In the genomic region with DNA sequence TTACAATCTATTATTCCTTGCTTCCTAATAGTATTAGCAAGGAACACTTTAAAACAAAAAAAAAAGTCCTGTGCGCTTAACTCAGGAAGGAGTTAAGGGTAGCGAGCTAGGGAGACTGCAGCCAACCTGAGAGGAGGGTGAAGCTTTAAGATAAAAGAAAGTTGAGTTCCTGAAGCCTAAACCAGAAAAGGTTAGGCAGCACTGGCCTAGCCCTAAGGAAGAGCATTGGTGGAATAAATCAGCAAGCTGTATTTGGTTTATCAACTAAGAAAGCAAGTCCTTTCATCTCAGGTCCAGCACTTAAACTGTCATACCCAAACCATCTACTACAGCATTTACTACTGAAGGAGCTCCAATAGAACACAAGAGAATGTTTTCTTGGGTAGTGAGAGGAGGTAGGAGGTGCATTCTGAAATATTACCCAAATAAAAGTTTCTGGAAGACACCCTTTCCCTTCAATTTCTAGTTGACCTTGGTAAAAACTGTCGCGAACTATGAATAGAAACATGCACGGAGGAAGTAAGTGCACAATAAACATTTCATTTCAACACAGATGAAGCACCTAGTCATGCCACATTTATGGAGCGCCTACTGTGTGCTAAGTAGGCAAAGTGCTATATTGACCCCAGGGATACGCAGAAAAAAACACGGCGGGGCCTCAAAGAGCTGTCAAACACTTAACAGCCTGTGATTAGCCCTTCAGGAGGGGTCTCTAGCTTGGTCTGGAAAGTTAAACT, we compare ENCODE assay signal across 8 cellular contexts. TPM values are rescaled to one million over a fixed set of nuclear protein-coding genes. Genes with fewer than 3 reads are reported as not detected.
DNase-seq lines count a peak whose midpoint lies in the region; ATAC-seq, FAIRE-seq and TF ChIP-seq lines count a peak whose summit lies in the region.

No MANE protein-coding gene starts in this region.

- CTCF ChIA-PET in activated CD4-positive, alpha-beta T cell treated with anti-CD3 and anti-CD28 coated beads for 36 hours (lab: Charles Lee) = interaction anchor here (0.6 to 1.3 kb wide), 4 partner anchors 19 to 1203 kb away, joined by 3 read pairs; no protein-coding TSS in a partner anchor
- CTCF ChIA-PET in activated CD8-positive, alpha-beta T cell treated with anti-CD3 and anti-CD28 coated beads for 36 hours (lab: Charles Lee) = interaction anchor here (0.8 to 2.7 kb wide), 7 partner anchors 9 to 298 kb away, joined by 4 to 10 read pairs (median 4); a partner anchor contains a TSS

- peak overlapping the region; percentile 78 for H3K27ac Mint-ChIP-seq in activated CD4-positive, alpha-beta T cell treated with anti-CD3 and anti-CD28 coated beads for 36 hours
- peak overlapping the region; percentile 72 for H3K27ac Mint-ChIP-seq in activated CD8-positive, alpha-beta T cell treated with anti-CD3 and anti-CD28 coated beads for 36 hours

- H3K27ac ChIP-seq in stomach = peak overlapping the region; percentile 87 to 96 (median 94)

- no peak for ATAC-seq in activated CD4-positive, alpha-beta T cell treated with anti-CD3 and anti-CD28 coated beads for 36 hours
- no peak for ATAC-seq in activated CD8-positive, alpha-beta T cell treated with anti-CD3 and anti-CD28 coated beads for 36 hours
- ATAC-seq in HG03457 (IDR thresholded peaks at IDR 0.05; ENCODE audit: unreplicated experiment) = no peak

- POLR2A ChIA-PET in activated CD4-positive, alpha-beta T cell treated with anti-CD3 and anti-CD28 coated beads for 36 hours (lab: Charles Lee) = interaction anchor here (0.6 to 1.8 kb wide), 4 partner anchors 19 to 98 kb away, joined by 3 to 5 read pairs (median 4); a partner anchor contains a TSS
- POLR2A ChIA-PET in activated CD8-positive, alpha-beta T cell treated with anti-CD3 and anti-CD28 coated beads for 36 hours (lab: Charles Lee) = interaction anchor here (0.7 to 2.0 kb wide), 4 partner anchors 10 to 45 kb away, joined by 4 to 8 read pairs (median 4); no protein-coding TSS in a partner anchor

- TF ChIP-seq POLR2A in stomach (IDR thresholded peaks at IDR 0.05) = no peak

- no peak for FAIRE-seq in urothelium cell line (lab: Jason Lieb, UNC)

- H3K36me3 ChIP-seq in stomach = peaks cover 11 to 20% (median 18%) of the 10 kb centered on the region in 4 donors

- peaks cover 14% of the 10 kb centered on the region for H3K4me1 Mint-ChIP-seq in activated CD4-positive, alpha-beta T cell treated with anti-CD3 and anti-CD28 coated beads for 36 hours
- H3K4me1 Mint-ChIP-seq in activated CD8-positive, alpha-beta T cell treated with anti-CD3 and anti-CD28 coated beads for 36 hours (ENCODE audit: low read depth) = peaks cover 18% of the 10 kb centered on the region

- no peak for TF ChIP-seq EP300 in stomach (IDR thresholded peaks at IDR 0.05)

- H3K27me3 Mint-ChIP-seq in activated CD4-positive, alpha-beta T cell treated with anti-CD3 and anti-CD28 coated beads for 36 hours = no peaks in the 10 kb centered on the region
- no peaks in the 10 kb centered on the region for H3K27me3 Mint-ChIP-seq in activated CD8-positive, alpha-beta T cell treated with anti-CD3 and anti-CD28 coated beads for 36 hours

- H3K4me1 ChIP-seq in stomach = peaks cover 5 to 29% (median 21%) of the 10 kb centered on the region in 4 donors

- no peaks in the 10 kb centered on the region for H3K27me3 ChIP-seq in stomach

- H3K4me3 ChIP-seq in iPS-18c (ENCODE audit: insufficient read depth, low read depth, low read length) = peak overlapping the region; percentile 79
- H3K4me3 ChIP-seq in stomach = peak overlapping the region; percentile 60 to 92 (median 80)

- TF ChIP-seq CTCF in activated CD8-positive, alpha-beta T cell treated with anti-CD3 and anti-CD28 coated beads for 36 hours (IDR thresholded peaks at IDR 0.05) = no peak
- TF ChIP-seq CTCF in stomach (IDR thresholded peaks at IDR 0.05) = no peak

- H3K9me3 ChIP-seq in iPS-18c (ENCODE audit: control insufficient read depth, insufficient read depth, low read length) (no peaks in the 10 kb centered on the region), stomach (no peaks in the 10 kb centered on the region)

- 21 to 34% (median 26%) methylated on average over 9 of the region's 9 CpGs for WGBS in stomach, 5 donors

- H3K9me3 Mint-ChIP-seq in activated CD4-positive, alpha-beta T cell treated with anti-CD3 and anti-CD28 coated beads for 36 hours (ENCODE audit: low read depth) = no peaks in the 10 kb centered on the region
- no peaks in the 10 kb centered on the region for H3K9me3 Mint-ChIP-seq in activated CD8-positive, alpha-beta T cell treated with anti-CD3 and anti-CD28 coated beads for 36 hours

- H3K36me3 Mint-ChIP-seq in activated CD4-positive, alpha-beta T cell treated with anti-CD3 and anti-CD28 coated beads for 36 hours (ENCODE audit: low read depth) = peaks cover 3% of the 10 kb centered on the region
- H3K36me3 Mint-ChIP-seq in activated CD8-positive, alpha-beta T cell treated with anti-CD3 and anti-CD28 coated beads for 36 hours (ENCODE audit: low read depth) = peaks cover 12% of the 10 kb centered on the region

- no peak for DNase-seq in activated CD4-positive, alpha-beta T cell treated with anti-CD3 and anti-CD28 coated beads for 36 hours
- DNase-seq in activated CD4-positive, alpha-beta T cell treated with anti-CD3 and anti-CD28 coated beads for 48 hours = no peak
- DNase-seq in activated CD8-positive, alpha-beta T cell treated with anti-CD3 and anti-CD28 coated beads for 36 hours = no peak
- no peak for DNase-seq in stomach
- DNase-seq in cortex of kidney (lab: John Stamatoyannopoulos, UW) = no peak
- no peak for DNase-seq in urothelium cell line (ENCODE audit: low spot score)

- peak overlapping the region; percentile 88 for H3K4me3 Mint-ChIP-seq in activated CD4-positive, alpha-beta T cell treated with anti-CD3 and anti-CD28 coated beads for 36 hours
- H3K4me3 Mint-ChIP-seq in activated CD8-positive, alpha-beta T cell treated with anti-CD3 and anti-CD28 coated beads for 36 hours = peak overlapping the region; percentile 95

- intact Hi-C loops in activated CD4-positive, alpha-beta T cell treated with anti-CD3 and anti-CD28 coated beads for 36 hours (cut with DNase I, micrococcal nuclease) = loop anchor here in 1 of 2 experiments (2.0 kb wide), 1 partner anchor 45 kb away; a partner anchor contains a TSS
- intact Hi-C loops in activated CD8-positive, alpha-beta T cell treated with anti-CD3 and anti-CD28 coated beads for 36 hours (cut with micrococcal nuclease) = loop anchor here (2.0 kb wide), 1 partner anchor 19 kb away; a partner anchor contains a TSS
- intact Hi-C loops in stomach (cut with DNase I; ENCODE audit: low total_unique reads) = loop anchor here (10.0 kb wide), 1 partner anchor 49 kb away; a partner anchor contains a TSS

RNA-seq across cellular contexts. Expression of a gene that starts 1.3 kb away (rescaled TPM):
- 10 to 100 TPM; 29.8 to 30.2 TPM for total RNA-seq in activated CD4-positive, alpha-beta T cell treated with anti-CD3 and anti-CD28 coated beads for 36 hours
- 10 to 100 TPM; 24.3 to 29.5 TPM for total RNA-seq in activated CD8-positive, alpha-beta T cell treated with anti-CD3 and anti-CD28 coated beads for 36 hours
- total RNA-seq in stomach = 1 to 10 TPM; 1.2 to 6.6 (median 4.3) TPM
- polyA plus RNA-seq in stomach = 10 to 100 TPM; 18.0 to 18.7 (median 18.4) TPM

RNA-seq across cellular contexts. Expression of a gene that starts 17.9 kb away (rescaled TPM):
- 10 to 100 TPM; 40.8 to 52.4 TPM for total RNA-seq in activated CD4-positive, alpha-beta T cell treated with anti-CD3 and anti-CD28 coated beads for 36 hours
- 10 to 100 TPM; 45.1 to 50.2 TPM for total RNA-seq in activated CD8-positive, alpha-beta T cell treated with anti-CD3 and anti-CD28 coated beads for 36 hours
- 10 to 100 TPM in 4 of 5 donors, 1 to 10 TPM in 1; 6.7 to 75.9 (median 29.9) TPM for total RNA-seq in stomach
- 10 to 100 TPM in 1 of 3 donors, 1 to 10 TPM in 2; 7.1 to 11.9 (median 9.6) TPM for polyA plus RNA-seq in stomach

RNA-seq across cellular contexts. Expression of a gene that starts 44.5 kb away (rescaled TPM):
- 10 to 100 TPM; 45.4 to 57.3 TPM for total RNA-seq in activated CD4-positive, alpha-beta T cell treated with anti-CD3 and anti-CD28 coated beads for 36 hours
- total RNA-seq in activated CD8-positive, alpha-beta T cell treated with anti-CD3 and anti-CD28 coated beads for 36 hours = 10 to 100 TPM; 56.2 to 63.4 TPM
- 100 to 1,000 TPM in 1 of 5 donors, 10 to 100 TPM in 4; 34.2 to 155 (median 79.9) TPM for total RNA-seq in stomach
- 1 to 10 TPM; 2.6 to 8.5 (median 3.7) TPM for polyA plus RNA-seq in stomach

RNA-seq across cellular contexts. Expression of a gene that starts 44.8 kb away (rescaled TPM):
- total RNA-seq in activated CD4-positive, alpha-beta T cell treated with anti-CD3 and anti-CD28 coated beads for 36 hours = 100 to 1,000 TPM in 1 of 2 experiments, 10 to 100 TPM in 1; 94.5 to 141 TPM
- 10 to 100 TPM; 81.3 to 85.7 TPM for total RNA-seq in activated CD8-positive, alpha-beta T cell treated with anti-CD3 and anti-CD28 coated beads for 36 hours
- total RNA-seq in stomach = 10 to 100 TPM in 4 of 5 donors, 1 to 10 TPM in 1; 8.7 to 69.8 (median 25.9) TPM
- polyA plus RNA-seq in stomach = 10 to 100 TPM; 12.7 to 23.8 (median 16.9) TPM
